9 cellular contexts compared by ENCODE assay signal in the genomic region with DNA sequence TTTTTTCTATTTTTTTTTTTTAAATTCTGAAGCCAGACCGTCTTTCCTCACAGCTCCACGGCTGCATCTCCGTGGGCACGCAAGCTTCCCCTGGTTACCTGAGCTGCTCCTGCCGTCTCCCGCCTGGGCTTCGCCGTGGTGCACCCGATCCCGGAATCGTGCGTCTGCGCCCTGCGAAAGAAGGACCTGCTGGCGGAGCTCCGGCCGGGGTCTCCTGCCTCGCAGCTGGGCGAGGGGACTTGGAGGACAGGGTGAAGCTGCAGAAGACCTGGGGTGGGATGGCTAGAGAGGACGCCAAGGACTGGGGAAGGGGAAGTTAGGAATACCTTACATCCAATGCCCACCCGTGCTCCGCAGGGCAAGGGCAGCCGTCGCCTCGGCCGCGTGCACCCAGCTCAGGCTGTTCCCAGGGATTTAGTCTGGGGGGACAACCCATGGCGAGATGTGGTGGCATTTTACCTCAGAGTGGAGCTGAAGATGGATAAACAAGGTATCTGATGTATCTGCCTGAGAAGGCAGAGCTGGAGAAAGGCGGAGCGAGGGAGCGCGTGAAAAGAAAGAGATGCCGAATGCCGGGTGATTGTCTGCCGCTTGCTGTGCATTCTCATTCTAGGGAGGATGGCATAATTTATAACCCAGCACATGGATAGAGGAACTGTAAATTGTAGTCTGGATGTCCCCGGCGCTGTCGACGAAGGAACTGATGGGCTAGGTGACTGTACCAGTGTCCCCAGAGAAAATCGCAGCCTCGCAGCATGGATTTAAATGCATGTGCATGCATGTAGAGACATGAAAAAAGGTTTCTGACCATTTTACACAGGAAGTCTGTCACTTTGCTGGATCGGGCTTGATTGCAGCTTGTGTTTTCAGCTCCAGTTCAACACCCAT.
A peak's percentile ranks its signal among the peaks of the same experiment; 100 is the strongest.
DNase-seq lines count a peak whose midpoint lies in the region; ATAC-seq and TF ChIP-seq lines count a peak whose summit lies in the region.
"Had no signal": no experiment of that assay in that cellular context is flagged by ENCODE, and none has a peak within 500 bp of the region (broad histone marks: within the 10 kb centered on the region; RNA-seq: fewer than 3 reads in every experiment).

No MANE protein-coding gene starts in this region.

- no peak overlapping the region for H3K27ac Mint-ChIP-seq in MCF 10A (ENCODE audit: low read depth, unreplicated experiment)
- H3K27ac Mint-ChIP-seq in stimulated activated effector memory CD8-positive, alpha-beta T cell treated with anti-CD3 and anti-CD28 coated beads, Interleukin-12 subunit alpha, Interleukin-12 subunit beta, amount 100 ng/mL, for 72 hours = no peak overlapping the region

- H3K79me1 ChIP-seq in mesendoderm (ENCODE audit: low read length) = peaks cover 4% of the 10 kb centered on the region

- no peak overlapping the region for H3K9ac ChIP-seq in mesendoderm (ENCODE audit: low read length)

- no peaks in the 10 kb centered on the region for H3K9me3 Mint-ChIP-seq in MCF 10A (ENCODE audit: unreplicated experiment)
- H3K9me3 Mint-ChIP-seq in stimulated activated effector memory CD8-positive, alpha-beta T cell treated with anti-CD3 and anti-CD28 coated beads, Interleukin-12 subunit alpha, Interleukin-12 subunit beta, amount 100 ng/mL, for 72 hours = peaks cover 2% of the 10 kb centered on the region

- no peaks in the 10 kb centered on the region for H3K27me3 Mint-ChIP-seq in MCF 10A (ENCODE audit: insufficient read depth, unreplicated experiment)

- H2BK15ac ChIP-seq in mesendoderm (replicated peaks; ENCODE audit: low read depth) = no peak overlapping the region

- no peak for ATAC-seq in HG02759 (IDR thresholded peaks at IDR 0.05; ENCODE audit: unreplicated experiment)
- ATAC-seq in GM21723 (IDR thresholded peaks at IDR 0.05; ENCODE audit: unreplicated experiment) = no peak
- ATAC-seq in stimulated activated effector memory CD8-positive, alpha-beta T cell treated with anti-CD3 and anti-CD28 coated beads, Interleukin-12 subunit alpha, Interleukin-12 subunit beta, amount 100 ng/mL, for 72 hours = no peak
- ATAC-seq: activated CD4-positive, CD25-positive, alpha-beta regulatory T cell treated with anti-CD3 and anti-CD28 coated beads, Interleukin-2, amount 50 U/mL, for 24 hours had no signal

- no peak overlapping the region for H3K4me2 ChIP-seq in mesendoderm (ENCODE audit: low read length)

- no peak overlapping the region for H2BK120ac ChIP-seq in mesendoderm (ENCODE audit: low read depth, low read length)

- peak overlapping the region; percentile 47 for H3K56ac ChIP-seq in mesendoderm (ENCODE audit: low read length)

- no peaks in the 10 kb centered on the region for H3K36me3 Mint-ChIP-seq in MCF 10A (ENCODE audit: insufficient read depth, unreplicated experiment)
- no peaks in the 10 kb centered on the region for H3K36me3 Mint-ChIP-seq in stimulated activated effector memory CD8-positive, alpha-beta T cell treated with anti-CD3 and anti-CD28 coated beads, Interleukin-12 subunit alpha, Interleukin-12 subunit beta, amount 100 ng/mL, for 72 hours

- TF ChIP-seq POLR2A in breast epithelium (IDR thresholded peaks at IDR 0.05) (no peak), uterus (IDR thresholded peaks at IDR 0.05) (no peak)

- BruUV-seq in MCF 10A (replicated peaks; lab: Mats Ljungman, UMichigan) = no TSS peak

- no peak overlapping the region for H2AK5ac ChIP-seq in mesendoderm (ENCODE audit: low read length)

- H3K4me1 Mint-ChIP-seq in MCF 10A (ENCODE audit: insufficient read depth, unreplicated experiment) = peaks cover 11% of the 10 kb centered on the region
- no peaks in the 10 kb centered on the region for H3K4me1 Mint-ChIP-seq in stimulated activated effector memory CD8-positive, alpha-beta T cell treated with anti-CD3 and anti-CD28 coated beads, Interleukin-12 subunit alpha, Interleukin-12 subunit beta, amount 100 ng/mL, for 72 hours

- POLR2A ChIA-PET in MCF 10A (lab: Yijun Ruan, JAX) = no interaction called here

- TF ChIP-seq CTCF in breast epithelium (IDR thresholded peaks at IDR 0.05) = no peak
- no peak for TF ChIP-seq CTCF in MCF 10A (IDR thresholded peaks at IDR 0.05; ENCODE audit: unreplicated experiment)
- TF ChIP-seq CTCF in ascending aorta (IDR thresholded peaks at IDR 0.05) = no peak
- TF ChIP-seq CTCF in uterus (IDR thresholded peaks at IDR 0.05) = no peak

- no peak overlapping the region for H4K5ac ChIP-seq in mesendoderm (ENCODE audit: low read length)

- no peaks in the 10 kb centered on the region for H3K36me3 ChIP-seq in breast epithelium
- H3K36me3 ChIP-seq in ascending aorta = no peaks in the 10 kb centered on the region
- no peaks in the 10 kb centered on the region for H3K36me3 ChIP-seq in mesendoderm (ENCODE audit: control insufficient read depth, insufficient read depth, low read length)
- H3K36me3 ChIP-seq in uterus = no peaks in the 10 kb centered on the region

- intact Hi-C loops in breast epithelium (cut with DNase I; ENCODE audit: low total_unique reads) = no loop called here
- intact Hi-C loops in MCF 10A (cut with micrococcal nuclease) = loop anchor here (10.0 kb wide), 1 partner anchor 552 kb away; the partner anchor contains the start of gene SOX4
- intact Hi-C loops in ascending aorta (cut with DNase I) = no loop called here
- intact Hi-C loops in uterus (cut with DNase I; ENCODE audit: low total_unique reads) = no loop called here

- WGBS in mesendoderm (ENCODE audit: extremely low coverage, insufficient coverage, low lambda C conversion rate) = no CpG with 5 or more reads among the region's 42 CpGs

- no peaks in the 10 kb centered on the region for H3K79me2 ChIP-seq in mesendoderm (ENCODE audit: control insufficient read depth, insufficient read depth, low read length)

- no peak overlapping the region for H2BK5ac ChIP-seq in mesendoderm (ENCODE audit: low read length)

- H3K23ac ChIP-seq in mesendoderm (ENCODE audit: low read length) = peak overlapping the region; percentile 32

- H3K18ac ChIP-seq in mesendoderm (ENCODE audit: low read length) = no peak overlapping the region

- CTCF ChIA-PET in MCF 10A (lab: Yijun Ruan, JAX) = interaction anchor here (0.6 to 1.0 kb wide), 3 partner anchors 79 to 592 kb away, joined by 3 to 5 read pairs (median 4); no protein-coding TSS in a partner anchor

- H3K4me1 ChIP-seq in breast epithelium (no peaks in the 10 kb centered on the region), ascending aorta (peaks cover 6 to 9% of the 10 kb centered on the region in 2 donors), mesendoderm (ENCODE audit: control insufficient read depth, low read depth, low read length) (peaks cover 11% of the 10 kb centered on the region), uterus (no peaks in the 10 kb centered on the region)

- no peak overlapping the region for H4K8ac ChIP-seq in mesendoderm (ENCODE audit: low read depth, low read length)

- H3K27me3 ChIP-seq in breast epithelium = no peaks in the 10 kb centered on the region
- no peaks in the 10 kb centered on the region for H3K27me3 ChIP-seq in ascending aorta
- no peaks in the 10 kb centered on the region for H3K27me3 ChIP-seq in mesendoderm (ENCODE audit: insufficient read depth, low read length, poor library complexity)
- no peaks in the 10 kb centered on the region for H3K27me3 ChIP-seq in uterus

- H3K27ac ChIP-seq in breast epithelium (peak overlapping the region in 1 of 2 donors; percentile 76), ascending aorta (no peak overlapping the region), mesendoderm (ENCODE audit: low read depth, low read length) (no peak overlapping the region), uterus (peak overlapping the region in 1 of 2 donors; percentile 29)

- H3K9me3 ChIP-seq in breast epithelium = no peaks in the 10 kb centered on the region
- H3K9me3 ChIP-seq in ascending aorta = no peaks in the 10 kb centered on the region
- no peaks in the 10 kb centered on the region for H3K9me3 ChIP-seq in uterus

- H3K4me3 Mint-ChIP-seq in MCF 10A (ENCODE audit: unreplicated experiment) = no peak overlapping the region
- H3K4me3 Mint-ChIP-seq in stimulated activated effector memory CD8-positive, alpha-beta T cell treated with anti-CD3 and anti-CD28 coated beads, Interleukin-12 subunit alpha, Interleukin-12 subunit beta, amount 100 ng/mL, for 72 hours = no peak overlapping the region

- H3K4me3 ChIP-seq in breast epithelium (peak overlapping the region; percentile 33 to 66 (median 48)), ascending aorta (peak overlapping the region; percentile 6 to 14), mesendoderm (ENCODE audit: low read length) (no peak overlapping the region), uterus (peak overlapping the region; percentile 9 to 17)

- no peak overlapping the region for H3K4ac ChIP-seq in mesendoderm (ENCODE audit: low read depth, low read length)

- DNase-seq in breast epithelium (ENCODE audit: low spot score in 2 of 2) (no peak), MCF 10A (ENCODE audit: unreplicated experiment) (no peak), ascending aorta (ENCODE audit: low spot score in 2 of 2) (no peak), mesendoderm (no peak), uterus (peak in 1 of 2 donors; percentile 21)
- no peak for DNase-seq in stimulated activated effector memory CD8-positive, alpha-beta T cell treated with anti-CD3 and anti-CD28 coated beads, Interleukin-12 subunit alpha, Interleukin-12 subunit beta, amount 100 ng/mL, for 72 hours (ENCODE audit: low spot score in 2 of 2)
